ENCODE assay signal across 21 cellular contexts in genomic region chr14:104227806-104228205, GRCh38.
DNase-seq lines count a peak whose midpoint lies in the region; ATAC-seq and TF ChIP-seq lines count a peak whose summit lies in the region.
"Had no signal": no experiment of that assay in that cellular context is flagged by ENCODE, and none has a peak within 500 bp of the region (broad histone marks: within the 10 kb centered on the region; RNA-seq: fewer than 3 reads in every experiment).

No MANE protein-coding gene starts in this region.

- H3K4me3 Mint-ChIP-seq in glutamatergic neuron (ENCODE audit: unreplicated experiment): no peak overlapping the region
- no peak overlapping the region for H3K4me3 Mint-ChIP-seq in mesothelial cell of epicardium

- H3K9me3 ChIP-seq in BLaER1: peaks cover 13% of the 10 kb centered on the region

- H3K36me3 Mint-ChIP-seq in glutamatergic neuron (ENCODE audit: unreplicated experiment): no peaks in the 10 kb centered on the region
- no peaks in the 10 kb centered on the region for H3K36me3 Mint-ChIP-seq in mesothelial cell of epicardium

- no peak for DNase-seq in activated CD4-positive, CD25-positive, alpha-beta regulatory T cell (lab: John Stamatoyannopoulos, UW)
- peak; percentile 11 to 35 for DNase-seq in activated CD4-positive, alpha-beta T cell treated with anti-CD3 and anti-CD28 coated beads, Interleukin-2, amount 50 U/mL, for 48 hours
- DNase-seq in glutamatergic neuron (peak; percentile 5), mesothelial cell of epicardium (ENCODE audit: low spot score in 2 of 2, unreplicated experiment in 2 of 2) (no peak)
- DNase-seq: DMS53; KG1; NCI-H1417; NCI-H2171 treated with DMSO at 0.1 percent for 48 hours; NCI-H82; stimulated activated naive CD4-positive, alpha-beta T cell treated with Interleukin-2 at 50 U/mL for 16 hours had no signal

- H3K4me1 Mint-ChIP-seq in glutamatergic neuron (ENCODE audit: low read depth, unreplicated experiment): peaks cover 18% of the 10 kb centered on the region
- H3K4me1 Mint-ChIP-seq in mesothelial cell of epicardium: peaks cover 28% of the 10 kb centered on the region

- TF ChIP-seq CTCF in glutamatergic neuron (IDR thresholded peaks at IDR 0.05; ENCODE audit: partially characterized antibody, unreplicated experiment) (no peak), mesothelial cell of epicardium (IDR thresholded peaks at IDR 0.05; ENCODE audit: unreplicated experiment) (no peak)

- peak; percentile 91 to 92 for ATAC-seq in activated CD4-positive, CD25-positive, alpha-beta regulatory T cell treated with anti-CD3 and anti-CD28 coated beads, Interleukin-2, amount 50 U/mL, for 24 hours
- no peak for ATAC-seq in GM18511 (IDR thresholded peaks at IDR 0.05; ENCODE audit: unreplicated experiment)
- ATAC-seq in HG02840 (IDR thresholded peaks at IDR 0.05; ENCODE audit: low FRiP score, unreplicated experiment): no peak
- ATAC-seq: esophagus mucosa, HCT116, sciatic nerve had no signal

- H3K27me3 ChIP-seq in BLaER1: no peaks in the 10 kb centered on the region
- H3K27me3 ChIP-seq: cardiac muscle cell, Peyer's patch had no signal

- no peak overlapping the region; the same call in 1 of the 2 replicates for H3K27ac ChIP-seq in BLaER1
- H3K27ac ChIP-seq: 22Rv1, cardiac muscle cell, dorsolateral prefrontal cortex, Peyer's patch had no signal

- H3K27me3 Mint-ChIP-seq in glutamatergic neuron (ENCODE audit: unreplicated experiment) (peaks cover 8% of the 10 kb centered on the region), mesothelial cell of epicardium (ENCODE audit: low read depth) (no peaks in the 10 kb centered on the region)

- H4K20me1 ChIP-seq in BLaER1: peaks cover 22% of the 10 kb centered on the region; the same call in 1 of the 2 replicates

- no peak overlapping the region; the same call in 1 of the 2 replicates for H3K9ac ChIP-seq in BLaER1

- peaks cover 75% of the 10 kb centered on the region for H3K4me1 ChIP-seq in BLaER1

- H3K36me3 ChIP-seq in BLaER1: no peaks in the 10 kb centered on the region
- H3K36me3 ChIP-seq: cardiac muscle cell, Peyer's patch had no signal

- no peak overlapping the region for H3K27ac Mint-ChIP-seq in glutamatergic neuron (ENCODE audit: unreplicated experiment)
- H3K27ac Mint-ChIP-seq in mesothelial cell of epicardium: no peak overlapping the region

- peak overlapping the region; percentile 97 for H3K4me2 ChIP-seq in BLaER1

- H3K9me3 Mint-ChIP-seq in glutamatergic neuron (ENCODE audit: unreplicated experiment) (peaks cover 9% of the 10 kb centered on the region), mesothelial cell of epicardium (peaks cover 6% of the 10 kb centered on the region)

- H3K4me3 ChIP-seq in BLaER1: no peak overlapping the region
- H3K4me3 ChIP-seq: cardiac muscle cell, dorsolateral prefrontal cortex, Peyer's patch had no signal

Comparison
In these comparisons a context has a peak if more than half of its experiments do, and no peak if none do; other contexts are left out.
1. ATAC-seq: peak in activated CD4-positive, CD25-positive, alpha-beta regulatory T cell treated with anti-CD3 and anti-CD28 coated beads, Interleukin-2, amount 50 U/mL, for 24 hours (2 of 2); none in GM18511 (single experiment) and HG02840 (single experiment).
2. DNase-seq: peak in activated CD4-positive, alpha-beta T cell treated with anti-CD3 and anti-CD28 coated beads, Interleukin-2, amount 50 U/mL, for 48 hours (2 of 2) and glutamatergic neuron (single experiment); none in activated CD4-positive, CD25-positive, alpha-beta regulatory T cell (0 of 4) and mesothelial cell of epicardium (0 of 2).